Comparison of ENCODE assay signal across 22 cellular contexts in the genomic region with DNA sequence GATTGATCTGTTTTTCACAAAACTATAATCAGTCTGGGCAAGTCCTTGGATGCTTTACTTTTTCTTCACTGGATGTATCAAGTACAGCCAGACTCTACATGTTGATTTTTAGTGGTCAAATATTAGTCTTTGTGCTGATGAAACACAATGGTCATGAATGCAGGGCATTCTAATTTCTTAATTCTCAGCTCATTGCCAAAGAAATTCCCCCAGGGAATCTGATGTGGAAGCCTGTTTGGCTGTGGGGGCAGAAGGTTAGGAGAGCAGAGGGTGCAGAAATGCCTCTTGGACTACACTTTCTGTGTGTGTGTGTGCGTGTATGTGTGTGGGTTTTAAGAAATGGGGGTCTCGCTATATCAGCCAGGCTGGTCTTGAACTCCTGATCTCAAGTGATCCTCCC. TPM values are rescaled to one million over a fixed set of nuclear protein-coding genes. Genes with fewer than 3 reads are reported as not detected.
DNase-seq lines count a peak whose midpoint lies in the region; ATAC-seq and TF ChIP-seq lines count a peak whose summit lies in the region.
"Had no signal": no experiment of that assay in that cellular context is flagged by ENCODE, and none has a peak within 500 bp of the region (broad histone marks: within the 10 kb centered on the region; RNA-seq: fewer than 3 reads in every experiment).

No MANE protein-coding gene starts in this region.

- intact Hi-C loops in Caco-2 (cut with micrococcal nuclease; ENCODE audit: unreplicated experiment) = no loop called here
- intact Hi-C loops in ascending aorta (cut with DNase I) = no loop called here

- CTCF ChIA-PET in Caco-2 (lab: Charles Lee) = interaction anchor here (1.1 kb wide), 2 partner anchors 9 to 27 kb away, joined by 3 to 4 read pairs; no protein-coding TSS in a partner anchor

- POLR2A ChIA-PET in Caco-2 (lab: Charles Lee) = no interaction called here

- ATAC-seq in GM18511 (IDR thresholded peaks at IDR 0.05; ENCODE audit: unreplicated experiment) = no peak
- ATAC-seq: activated CD8-positive, alpha-beta memory T cell treated with anti-CD3 and anti-CD28 coated beads, Interleukin-2, amount 10 ng/mL, durations not matched to agents 7 days and 5 days; T-cell had no signal

- H3K4me3 Mint-ChIP-seq in Caco-2 (ENCODE audit: unreplicated experiment) = no peak overlapping the region
- H3K4me3 Mint-ChIP-seq: activated CD8-positive, alpha-beta memory T cell treated with anti-CD3 and anti-CD28 coated beads, Interleukin-2, amount 10 ng/mL, durations not matched to agents 7 days and 5 days; activated naive CD8-positive, alpha-beta T cell treated with anti-CD3 and anti-CD28 coated beads, Interleukin-2, amount 10 ng/mL, durations not matched to agents 7 days and 5 days; neural crest cell; T-cell had no signal

- H3K27ac Mint-ChIP-seq in Caco-2 (ENCODE audit: unreplicated experiment) = peak overlapping the region; percentile 66
- H3K27ac Mint-ChIP-seq: activated CD8-positive, alpha-beta memory T cell treated with anti-CD3 and anti-CD28 coated beads, Interleukin-2, amount 10 ng/mL, durations not matched to agents 7 days and 5 days; activated naive CD8-positive, alpha-beta T cell treated with anti-CD3 and anti-CD28 coated beads, Interleukin-2, amount 10 ng/mL, durations not matched to agents 7 days and 5 days; activated T-helper 2 cell treated with anti-CD3 and anti-CD28 coated beads, Interferon-gamma antibody, Interleukin-2, Interleukin-4, amounts not matched to agents 10 μg/mL and 5 μg/mL and 100 μg/mL, durations not matched to agents 14 hours and 24 hours and 36 hours; T-cell had no signal

- H3K9me3 ChIP-seq in Caco-2 (no peaks in the 10 kb centered on the region), ascending aorta (no peaks in the 10 kb centered on the region)
- H3K9me3 ChIP-seq: thoracic aorta had no signal

- in situ Hi-C loops in GM13977 (cut with MboI; ENCODE audit: low pct_unique_long_range_greater_than_20kb, low sequenced_read_pairs, unreplicated experiment) = no loop called here

- H3K9ac ChIP-seq in rectal smooth muscle tissue (ENCODE audit: low read length) = no peak overlapping the region

- H3K4me1 ChIP-seq in Caco-2 (peaks cover 22% of the 10 kb centered on the region), ascending aorta (peaks cover 15 to 45% of the 10 kb centered on the region in 2 donors), rectal smooth muscle tissue (ENCODE audit: control insufficient read depth, insufficient read depth, low read length) (peaks cover 59% of the 10 kb centered on the region)

- H3K9me3 Mint-ChIP-seq in Caco-2 (ENCODE audit: unreplicated experiment) = no peaks in the 10 kb centered on the region
- H3K9me3 Mint-ChIP-seq: activated naive CD8-positive, alpha-beta T cell treated with anti-CD3 and anti-CD28 coated beads, Interleukin-2, amount 10 ng/mL, durations not matched to agents 7 days and 5 days; activated T-helper 2 cell treated with anti-CD3 and anti-CD28 coated beads, Interferon-gamma antibody, Interleukin-2, Interleukin-4, amounts not matched to agents 10 μg/mL and 5 μg/mL and 100 μg/mL, durations not matched to agents 14 hours and 24 hours and 36 hours; neural crest cell; T-cell had no signal

- H3K36me3 ChIP-seq in Caco-2 (ENCODE audit: control insufficient read depth, insufficient read depth, low read length) = no peaks in the 10 kb centered on the region
- peaks cover 62 to 77% of the 10 kb centered on the region in 2 donors for H3K36me3 ChIP-seq in ascending aorta
- H3K36me3 ChIP-seq in rectal smooth muscle tissue (ENCODE audit: control insufficient read depth, insufficient read depth, low read length) = peaks cover 11% of the 10 kb centered on the region
- H3K36me3 ChIP-seq: brain microvascular endothelial cell had no signal

- no peaks in the 10 kb centered on the region for H3K27me3 ChIP-seq in Caco-2 (replicated peaks; ENCODE audit: control insufficient read depth, insufficient read depth, low read length)
- no peaks in the 10 kb centered on the region for H3K27me3 ChIP-seq in ascending aorta
- no peaks in the 10 kb centered on the region for H3K27me3 ChIP-seq in rectal smooth muscle tissue (ENCODE audit: control insufficient read depth, insufficient read depth, low read length)
- H3K27me3 ChIP-seq: brain microvascular endothelial cell had no signal

- no peaks in the 10 kb centered on the region for H3K27me3 Mint-ChIP-seq in Caco-2 (ENCODE audit: insufficient read depth, unreplicated experiment)
- H3K27me3 Mint-ChIP-seq: activated CD8-positive, alpha-beta memory T cell treated with anti-CD3 and anti-CD28 coated beads, Interleukin-2, amount 10 ng/mL, durations not matched to agents 7 days and 5 days; activated naive CD8-positive, alpha-beta T cell treated with anti-CD3 and anti-CD28 coated beads, Interleukin-2, amount 10 ng/mL, durations not matched to agents 7 days and 5 days had no signal

- H3K4me3 ChIP-seq in Caco-2 (ENCODE audit: low read depth, low read length) = no peak overlapping the region
- no peak overlapping the region for H3K4me3 ChIP-seq in ascending aorta
- H3K4me3 ChIP-seq in rectal smooth muscle tissue (ENCODE audit: low read length) = no peak overlapping the region
- H3K4me3 ChIP-seq: PC-9, thoracic aorta had no signal

- peak overlapping the region; percentile 68 to 69 for H3K27ac ChIP-seq in ascending aorta
- peak overlapping the region; percentile 87 for H3K27ac ChIP-seq in rectal smooth muscle tissue (ENCODE audit: low read depth, low read length)
- H3K27ac ChIP-seq: brain microvascular endothelial cell, PC-9 had no signal

- peaks cover 11% of the 10 kb centered on the region for H3K4me1 Mint-ChIP-seq in Caco-2 (ENCODE audit: low read depth, unreplicated experiment)
- H3K4me1 Mint-ChIP-seq: activated CD8-positive, alpha-beta memory T cell treated with anti-CD3 and anti-CD28 coated beads, Interleukin-2, amount 10 ng/mL, durations not matched to agents 7 days and 5 days; T-cell had no signal

- TF ChIP-seq CTCF in Caco-2 (IDR thresholded peaks at IDR 0.05; ENCODE audit: insufficient read depth in 1 of 2, low read depth in 1 of 2, low read length in 1 of 2, severe bottlenecking in 1 of 2, unreplicated experiment in 1 of 2) (no peak), ascending aorta (IDR thresholded peaks at IDR 0.05) (no peak), GM13977 (IDR thresholded peaks at IDR 0.05; ENCODE audit: extremely low read depth, insufficient read depth, missing control alignments) (no peak)

- BruUV-seq in Caco-2 (replicated peaks; lab: Mats Ljungman, UMichigan) = no TSS peak

- H3K36me3 Mint-ChIP-seq in Caco-2 (ENCODE audit: insufficient read depth, unreplicated experiment) = no peaks in the 10 kb centered on the region
- H3K36me3 Mint-ChIP-seq: activated CD8-positive, alpha-beta memory T cell treated with anti-CD3 and anti-CD28 coated beads, Interleukin-2, amount 10 ng/mL, durations not matched to agents 7 days and 5 days; activated naive CD8-positive, alpha-beta T cell treated with anti-CD3 and anti-CD28 coated beads, Interleukin-2, amount 10 ng/mL, durations not matched to agents 7 days and 5 days had no signal

- DNase-seq in Caco-2 (no peak), ascending aorta (ENCODE audit: low spot score in 2 of 2) (no peak), fibroblast of the conjunctiva (ENCODE audit: low read depth) (peak; percentile 71), iPS-NIHi11 (ENCODE audit: low spot score) (no peak), NCI-H1092 treated with DMSO at 0.1 percent for 48 hours (lab: John Stamatoyannopoulos, UW) (no peak), GM13977 (ENCODE audit: low spot score) (no peak)
- DNase-seq: activated CD4-positive, alpha-beta T cell treated with anti-CD3 and anti-CD28 coated beads for 48 hours; activated CD8-positive, alpha-beta memory T cell treated with anti-CD3 and anti-CD28 coated beads, Interleukin-2, amount 10 ng/mL, durations not matched to agents 7 days and 5 days; activated naive CD8-positive, alpha-beta T cell treated with anti-CD3 and anti-CD28 coated beads, Interleukin-2, amount 10 ng/mL, durations not matched to agents 7 days and 5 days; brain microvascular endothelial cell; DMS 273 treated with DMSO at 0.1 percent for 48 hours; KBM-7; NCI-H1694 treated with DMSO at 0.1 percent for 48 hours; NCI-H226; PC-9; SIG-M5; T-cell had no signal

RNA-seq across cellular contexts. Expression of a gene that starts 48.7 kb away (rescaled TPM):
- 84.7 and 92.5 TPM in 2 replicates for total RNA-seq in Caco-2 (2022)
- total RNA-seq in ascending aorta = 10.2 TPM
